In the genomic region with DNA sequence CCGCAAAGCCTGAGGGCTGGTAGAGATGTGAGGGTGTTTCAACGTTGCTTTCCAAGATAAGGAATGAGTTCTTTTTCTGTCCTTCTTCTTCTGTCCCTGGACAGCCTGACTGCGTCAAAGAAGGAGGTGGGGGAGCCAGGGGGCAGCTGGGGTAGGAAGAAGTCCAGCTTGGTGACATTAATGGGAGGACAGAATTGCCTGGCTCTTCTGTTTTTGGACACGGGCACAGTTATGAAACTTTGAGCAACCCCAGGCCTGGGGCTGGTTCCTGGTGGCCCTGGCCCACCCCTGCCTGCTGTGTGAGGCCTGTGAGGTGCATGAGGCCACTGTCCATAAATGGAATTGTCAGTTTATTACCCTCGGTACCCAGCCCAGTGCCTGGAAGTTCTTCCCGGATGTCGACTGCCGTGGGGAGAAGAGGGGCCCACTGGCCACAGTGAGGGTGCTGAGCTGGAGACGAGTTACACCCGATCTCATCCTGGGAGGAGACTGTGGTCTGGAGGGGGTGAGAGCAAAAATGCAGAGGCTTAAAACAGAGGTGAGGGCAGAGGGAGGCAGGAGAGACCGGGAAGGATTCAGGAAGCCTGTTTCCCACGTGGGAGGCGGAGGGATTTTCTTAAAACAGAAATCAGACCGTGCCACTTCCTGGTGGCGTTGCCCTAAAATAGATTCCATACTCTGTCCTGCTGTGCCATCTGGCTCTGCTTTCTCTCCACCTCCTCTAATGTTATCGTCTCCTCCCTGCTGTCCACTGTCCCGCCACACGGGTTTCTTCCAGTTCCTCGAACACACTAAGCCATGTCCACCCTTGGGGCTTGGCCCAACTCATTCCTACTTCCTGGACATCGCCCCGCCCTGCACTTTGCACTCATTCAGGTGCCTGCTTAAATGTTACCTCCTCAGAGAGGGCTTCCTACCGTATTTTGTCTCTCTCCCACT, we compare ENCODE assay signal across 2 cellular contexts.
TF ChIP-seq lines count a peak whose summit lies in the region.

No MANE protein-coding gene starts in this region.

TF ChIP-seq in SK-N-SH, 30 proteins besides CTCF, POLR2A, EP300 and RAD21:
- TF ChIP-seq, protein P1, sequence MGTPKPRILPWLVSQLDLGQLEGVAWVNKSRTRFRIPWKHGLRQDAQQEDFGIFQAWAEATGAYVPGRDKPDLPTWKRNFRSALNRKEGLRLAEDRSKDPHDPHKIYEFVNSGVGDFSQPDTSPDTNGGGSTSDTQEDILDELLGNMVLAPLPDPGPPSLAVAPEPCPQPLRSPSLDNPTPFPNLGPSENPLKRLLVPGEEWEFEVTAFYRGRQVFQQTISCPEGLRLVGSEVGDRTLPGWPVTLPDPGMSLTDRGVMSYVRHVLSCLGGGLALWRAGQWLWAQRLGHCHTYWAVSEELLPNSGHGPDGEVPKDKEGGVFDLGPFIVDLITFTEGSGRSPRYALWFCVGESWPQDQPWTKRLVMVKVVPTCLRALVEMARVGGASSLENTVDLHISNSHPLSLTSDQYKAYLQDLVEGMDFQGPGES (IDR thresholded peaks at IDR 0.05; ENCODE audit: low read depth, low read length), result no peak
- TF ChIP-seq, protein P2, sequence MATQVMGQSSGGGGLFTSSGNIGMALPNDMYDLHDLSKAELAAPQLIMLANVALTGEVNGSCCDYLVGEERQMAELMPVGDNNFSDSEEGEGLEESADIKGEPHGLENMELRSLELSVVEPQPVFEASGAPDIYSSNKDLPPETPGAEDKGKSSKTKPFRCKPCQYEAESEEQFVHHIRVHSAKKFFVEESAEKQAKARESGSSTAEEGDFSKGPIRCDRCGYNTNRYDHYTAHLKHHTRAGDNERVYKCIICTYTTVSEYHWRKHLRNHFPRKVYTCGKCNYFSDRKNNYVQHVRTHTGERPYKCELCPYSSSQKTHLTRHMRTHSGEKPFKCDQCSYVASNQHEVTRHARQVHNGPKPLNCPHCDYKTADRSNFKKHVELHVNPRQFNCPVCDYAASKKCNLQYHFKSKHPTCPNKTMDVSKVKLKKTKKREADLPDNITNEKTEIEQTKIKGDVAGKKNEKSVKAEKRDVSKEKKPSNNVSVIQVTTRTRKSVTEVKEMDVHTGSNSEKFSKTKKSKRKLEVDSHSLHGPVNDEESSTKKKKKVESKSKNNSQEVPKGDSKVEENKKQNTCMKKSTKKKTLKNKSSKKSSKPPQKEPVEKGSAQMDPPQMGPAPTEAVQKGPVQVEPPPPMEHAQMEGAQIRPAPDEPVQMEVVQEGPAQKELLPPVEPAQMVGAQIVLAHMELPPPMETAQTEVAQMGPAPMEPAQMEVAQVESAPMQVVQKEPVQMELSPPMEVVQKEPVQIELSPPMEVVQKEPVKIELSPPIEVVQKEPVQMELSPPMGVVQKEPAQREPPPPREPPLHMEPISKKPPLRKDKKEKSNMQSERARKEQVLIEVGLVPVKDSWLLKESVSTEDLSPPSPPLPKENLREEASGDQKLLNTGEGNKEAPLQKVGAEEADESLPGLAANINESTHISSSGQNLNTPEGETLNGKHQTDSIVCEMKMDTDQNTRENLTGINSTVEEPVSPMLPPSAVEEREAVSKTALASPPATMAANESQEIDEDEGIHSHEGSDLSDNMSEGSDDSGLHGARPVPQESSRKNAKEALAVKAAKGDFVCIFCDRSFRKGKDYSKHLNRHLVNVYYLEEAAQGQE (IDR thresholded peaks at IDR 0.05; ENCODE audit: low read depth, low read length), result no peak
- TF ChIP-seq FOXM1 (IDR thresholded peaks at IDR 0.05; ENCODE audit: low read depth), result no peak
- TF ChIP-seq USF1 (IDR thresholded peaks at IDR 0.05; ENCODE audit: borderline replicate concordance, low read depth), result no peak
- no peak for TF ChIP-seq FOXJ3 (CRISPR knock-in tag; IDR thresholded peaks at IDR 0.05)
- no peak for TF ChIP-seq RCOR1 (IDR thresholded peaks at IDR 0.05; ENCODE audit: low read length)
- TF ChIP-seq TEAD4 (IDR thresholded peaks at IDR 0.05; ENCODE audit: borderline replicate concordance, insufficient read depth), result no peak
- no peak for TF ChIP-seq SIN3A (IDR thresholded peaks at IDR 0.05; ENCODE audit: borderline replicate concordance, low read depth, low read length)

TF ChIP-seq in SK-N-SH treated with all-trans-retinoic acid at 6 μM for 48 hours, 23 proteins besides CTCF, POLR2A, EP300 and RAD21 (continued from another document):
- TF ChIP-seq TOX (CRISPR knock-in tag; IDR thresholded peaks at IDR 0.05; ENCODE audit: borderline replicate concordance) (no peak), CSDC2 (CRISPR knock-in tag; IDR thresholded peaks at IDR 0.05) (no peak), GLIS3 (CRISPR knock-in tag; IDR thresholded peaks at IDR 0.05) (no peak)
